ENCODE assay signal across 9 cellular contexts in the genomic region with DNA sequence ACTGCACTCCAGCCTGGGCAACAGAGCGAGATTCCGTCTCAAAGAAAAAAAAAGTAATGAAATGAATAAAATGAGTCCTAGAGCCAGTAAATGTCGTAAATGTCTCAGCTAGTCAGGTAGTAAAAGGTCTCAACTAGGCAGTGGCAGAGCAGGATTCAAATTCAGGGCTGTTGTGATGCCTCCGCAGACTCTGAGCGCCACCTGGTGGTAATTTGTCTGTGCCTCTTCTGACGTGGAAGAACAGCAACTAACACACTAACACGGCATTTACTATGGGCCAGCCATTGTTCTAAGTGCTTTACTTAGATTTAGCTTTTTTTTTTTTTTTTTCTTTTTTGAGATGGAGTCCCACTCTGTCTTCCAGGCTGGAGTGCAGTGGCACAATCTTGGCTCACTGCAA. TPM values are rescaled to one million over a fixed set of nuclear protein-coding genes. Genes with fewer than 3 reads are reported as not detected.
DNase-seq lines count a peak whose midpoint lies in the region; ATAC-seq and TF ChIP-seq lines count a peak whose summit lies in the region.
"Had no signal": no experiment of that assay in that cellular context is flagged by ENCODE, and none has a peak within 500 bp of the region (broad histone marks: within the 10 kb centered on the region; RNA-seq: fewer than 3 reads in every experiment).

No MANE protein-coding gene starts in this region.

- peak; percentile 79 to 94 (median 87) for DNase-seq in CD8-positive, alpha-beta T cell
- DNase-seq in HT1080 (ENCODE audit: low read depth), result peak; percentile 73
- peak; percentile 51 for DNase-seq in Panc1 (ENCODE audit: low read depth, low spot score)
- DNase-seq in activated T-cell treated with anti-CD3 and anti-CD28 coated beads for 48 hours (ENCODE audit: low read depth), result peak; percentile 74
- peak; percentile 60 to 83 for DNase-seq in fibroblast of lung (ENCODE audit: low read depth in 2 of 2)
- peak; percentile 77 to 83 for DNase-seq in stimulated activated naive CD8-positive, alpha-beta T cell treated with anti-CD3 and anti-CD28 coated beads, Interleukin-15, amount 100 ng/mL, for 72 hours

- peak; percentile 31 for TF ChIP-seq RAD21 in neural cell (conservative IDR thresholded peaks at IDR 0.05)

- TF ChIP-seq EP300 in neural cell (conservative IDR thresholded peaks at IDR 0.05; ENCODE audit: poor library complexity, severe bottlenecking), result no peak

- no peaks in the 10 kb centered on the region for H3K9me2 ChIP-seq in neural cell (ENCODE audit: insufficient read depth, low read length)

- H4K20me1 ChIP-seq in fibroblast of lung (ENCODE audit: control insufficient read depth, extremely low read depth, insufficient read depth, low read length) (no peaks in the 10 kb centered on the region), neural cell (ENCODE audit: insufficient read depth) (no peaks in the 10 kb centered on the region)

- H3K4me2 ChIP-seq in fibroblast of lung (ENCODE audit: extremely low read depth, insufficient read depth, low read length) (no peak overlapping the region), neural cell (ENCODE audit: low read length) (no peak overlapping the region)

- H3K27me3 ChIP-seq in CD8-positive, alpha-beta T cell (ENCODE audit: insufficient read depth, low read length), result no peaks in the 10 kb centered on the region
- H3K27me3 ChIP-seq in Panc1 (ENCODE audit: control insufficient read depth, insufficient read depth, low read length), result no peaks in the 10 kb centered on the region
- H3K27me3 ChIP-seq in fibroblast of lung (ENCODE audit: control insufficient read depth, insufficient read depth, low read length), result no peaks in the 10 kb centered on the region
- no peaks in the 10 kb centered on the region for H3K27me3 ChIP-seq in neural cell (ENCODE audit: insufficient read depth, low read depth, low read length)

- H3K9ac ChIP-seq in fibroblast of lung (ENCODE audit: insufficient read depth, low read length) (no peak overlapping the region), neural cell (ENCODE audit: low read length) (no peak overlapping the region)

- no peaks in the 10 kb centered on the region for H3K36me3 Mint-ChIP-seq in CD8-positive, alpha-beta T cell
- H3K36me3 Mint-ChIP-seq: IgD-negative memory B cell had no signal

- no peak overlapping the region for H3K4me3 Mint-ChIP-seq in CD8-positive, alpha-beta T cell
- H3K4me3 Mint-ChIP-seq in stimulated activated naive CD8-positive, alpha-beta T cell treated with anti-CD3 and anti-CD28 coated beads, Interleukin-15, amount 100 ng/mL, for 72 hours, result no peak overlapping the region
- H3K4me3 Mint-ChIP-seq: IgD-negative memory B cell had no signal

- in situ Hi-C loops in Panc1 (cut with HindIII; ENCODE audit: low pct_unique_long_range_greater_than_20kb, low sequenced_read_pairs), result no loop called here

- no peak overlapping the region for H3K27ac Mint-ChIP-seq in CD8-positive, alpha-beta T cell
- H3K27ac Mint-ChIP-seq in stimulated activated naive CD8-positive, alpha-beta T cell treated with anti-CD3 and anti-CD28 coated beads, Interleukin-15, amount 100 ng/mL, for 72 hours, result no peak overlapping the region
- H3K27ac Mint-ChIP-seq: IgD-negative memory B cell had no signal

- BruUV-seq in Panc1 (replicated peaks; lab: Mats Ljungman, UMichigan), result no TSS peak

- peaks cover 2% of the 10 kb centered on the region for H3K4me1 Mint-ChIP-seq in CD8-positive, alpha-beta T cell (ENCODE audit: low read depth)
- no peaks in the 10 kb centered on the region for H3K4me1 Mint-ChIP-seq in stimulated activated naive CD8-positive, alpha-beta T cell treated with anti-CD3 and anti-CD28 coated beads, Interleukin-15, amount 100 ng/mL, for 72 hours

- H2AFZ ChIP-seq in fibroblast of lung (ENCODE audit: low read length) (no peak overlapping the region), neural cell (ENCODE audit: low read depth, low read length) (no peak overlapping the region)

- peak; percentile 81 for TF ChIP-seq CTCF in CD8-positive, alpha-beta T cell (IDR thresholded peaks at IDR 0.05)
- peak; percentile 88 for TF ChIP-seq CTCF in Panc1 (IDR thresholded peaks at IDR 0.05)
- TF ChIP-seq CTCF in fibroblast of lung (conservative IDR thresholded peaks at IDR 0.05 in 1 of 2, IDR thresholded peaks at IDR 0.05 in 1 of 2; ENCODE audit: low read depth in 1 of 2, low read length in 2 of 2), result peak; percentile 75 to 87
- peak; percentile 40 for TF ChIP-seq CTCF in neural cell (IDR thresholded peaks at IDR 0.05; ENCODE audit: poor library complexity, severe bottlenecking)

- POLR2A ChIA-PET in CD8-positive, alpha-beta T cell (lab: Charles Lee), result interaction anchor here (0.5 kb wide), 1 partner anchor 24 kb away, joined by 5 read pairs; no protein-coding TSS in a partner anchor
- POLR2A ChIA-PET in Panc1 (lab: Charles Lee), result no interaction called here

- peaks cover 10% of the 10 kb centered on the region for H3K27me3 Mint-ChIP-seq in CD8-positive, alpha-beta T cell (ENCODE audit: low read depth)
- H3K27me3 Mint-ChIP-seq in stimulated activated naive CD8-positive, alpha-beta T cell treated with anti-CD3 and anti-CD28 coated beads, Interleukin-15, amount 100 ng/mL, for 72 hours, result peaks cover 7% of the 10 kb centered on the region

- intact Hi-C loops in CD8-positive, alpha-beta T cell (cut with DNase I, micrococcal nuclease), result loop anchor here (1.0 to 10.0 kb wide), 6 partner anchors 18 to 482 kb away; no protein-coding TSS in a partner anchor
- intact Hi-C loops in Panc1 (cut with micrococcal nuclease; ENCODE audit: unreplicated experiment), result loop anchor here (10.0 kb wide), 1 partner anchor 160 kb away; no protein-coding TSS in a partner anchor

- peak; percentile 95 for ATAC-seq in CD8-positive, alpha-beta T cell
- ATAC-seq in Panc1, result peak; percentile 83; the same call in 1 of the 2 replicates
- peak; percentile 91 for ATAC-seq in stimulated activated naive CD8-positive, alpha-beta T cell treated with anti-CD3 and anti-CD28 coated beads, Interleukin-15, amount 100 ng/mL, for 72 hours
- ATAC-seq in GM19395 (IDR thresholded peaks at IDR 0.05; ENCODE audit: unreplicated experiment), result no peak

- no peaks in the 10 kb centered on the region for H3K9me3 ChIP-seq in CD8-positive, alpha-beta T cell (ENCODE audit: low read length)
- H3K9me3 ChIP-seq in Panc1 (ENCODE audit: control insufficient read depth, insufficient read depth, low read depth, low read length) (no peaks in the 10 kb centered on the region), fibroblast of lung (ENCODE audit: control insufficient read depth, insufficient read depth, low read depth, low read length) (no peaks in the 10 kb centered on the region), neural cell (ENCODE audit: low read length) (no peaks in the 10 kb centered on the region)

- H3F3A ChIP-seq in neural cell (ENCODE audit: insufficient read depth, low read length, poor library complexity, severe bottlenecking), result no peaks in the 10 kb centered on the region

- CTCF ChIA-PET in CD8-positive, alpha-beta T cell (lab: Charles Lee), result interaction anchor here (0.6 to 3.7 kb wide), 33 partner anchors 10 to 1058 kb away, joined by 3 to 46 read pairs (median 4); partner anchors contain the start of genes CYP2F1 and RAB4B
- CTCF ChIA-PET in Panc1 (lab: Charles Lee), result interaction anchor here (0.6 to 0.7 kb wide), 5 partner anchors 108 to 324 kb away, joined by 3 to 6 read pairs (median 4); no protein-coding TSS in a partner anchor

- H3K4me1 ChIP-seq in CD8-positive, alpha-beta T cell (ENCODE audit: insufficient read depth, low read length), result no peaks in the 10 kb centered on the region
- H3K4me1 ChIP-seq in Panc1 (ENCODE audit: control insufficient read depth, insufficient read depth, low read length) (no peaks in the 10 kb centered on the region), fibroblast of lung (ENCODE audit: control insufficient read depth, extremely low read depth, insufficient read depth, low read length) (no peaks in the 10 kb centered on the region)

- no peak overlapping the region for H3K4me3 ChIP-seq in CD8-positive, alpha-beta T cell (ENCODE audit: low read depth, low read length)
- no peak overlapping the region for H3K4me3 ChIP-seq in Panc1 (ENCODE audit: low read depth in 2 of 2, low read length in 2 of 2)
- H3K4me3 ChIP-seq in fibroblast of lung (replicated peaks in 1 of 4; ENCODE audit: control extremely low read depth in 1 of 4, insufficient read depth in 1 of 4, low read depth in 3 of 4, low read length in 4 of 4), result no peak overlapping the region
- H3K4me3 ChIP-seq in neural cell (ENCODE audit: low read length), result no peak overlapping the region

- H3K9me3 Mint-ChIP-seq in CD8-positive, alpha-beta T cell, result no peaks in the 10 kb centered on the region
- no peaks in the 10 kb centered on the region for H3K9me3 Mint-ChIP-seq in stimulated activated naive CD8-positive, alpha-beta T cell treated with anti-CD3 and anti-CD28 coated beads, Interleukin-15, amount 100 ng/mL, for 72 hours
- H3K9me3 Mint-ChIP-seq: IgD-negative memory B cell had no signal

- no peak overlapping the region for H3K27ac ChIP-seq in CD8-positive, alpha-beta T cell (ENCODE audit: low read depth, low read length)
- H3K27ac ChIP-seq in Panc1 (ENCODE audit: low read length), result no peak overlapping the region
- H3K27ac ChIP-seq in fibroblast of lung (ENCODE audit: insufficient read depth, low read length), result no peak overlapping the region
- no peak overlapping the region for H3K27ac ChIP-seq in neural cell (ENCODE audit: low read length)

- H3K79me2 ChIP-seq in fibroblast of lung (ENCODE audit: control insufficient read depth, insufficient read depth, low read length) (no peaks in the 10 kb centered on the region), neural cell (replicated peaks; ENCODE audit: insufficient read depth, low read length) (no peaks in the 10 kb centered on the region)

- no peaks in the 10 kb centered on the region for H3K36me3 ChIP-seq in CD8-positive, alpha-beta T cell (ENCODE audit: insufficient read depth, low read length)
- H3K36me3 ChIP-seq in Panc1 (ENCODE audit: control insufficient read depth, insufficient read depth, low read length) (no peaks in the 10 kb centered on the region), fibroblast of lung (ENCODE audit: control insufficient read depth, insufficient read depth, low read length) (no peaks in the 10 kb centered on the region), neural cell (ENCODE audit: insufficient read depth, low read length) (no peaks in the 10 kb centered on the region)

RNA-seq across cellular contexts. Expression of gene CYP2F1, which starts 30.2 kb away (rescaled TPM):
- total RNA-seq in CD8-positive, alpha-beta T cell, result 1 to 10 TPM; 1.4 to 1.8 TPM
- not detected in 2 replicates for total RNA-seq in HT1080 (2014; rRNA removed; shearing (Covaris generic))
- polyA plus RNA-seq in HT1080 (2015; cell fraction: cytosol; rRNA removed), result not detected in 2 replicates
- not detected in 2 replicates for polyA plus RNA-seq in HT1080 (2015; cell fraction: nucleus; rRNA removed)
- total RNA-seq in Panc1 (2021; ENCODE audit: unreplicated experiment) (not detected), fibroblast of lung (not detected in 2 replicates)
- polyA plus RNA-seq in Panc1 (2012; ENCODE audit: insufficient read length), result not detected
- polyA plus RNA-seq in fibroblast of lung (not detected in 2 replicates), neural cell (not detected in 2 replicates)
- 0.12 TPM in 1 of 2 replicates, not detected in the other for polyA plus RNA-seq in fibroblast of lung (2012)
- polyA minus RNA-seq in fibroblast of lung (ENCODE audit: low replicate concordance) (not detected in 2 replicates), neural cell (not detected in 2 replicates)
- polyA plus RNA-seq: IgD-negative memory B cell had no signal

RNA-seq across cellular contexts. Expression of gene CYP2S1, which starts 48.6 kb away (rescaled TPM):
- under 1 TPM; 0.39 to 0.41 TPM for total RNA-seq in CD8-positive, alpha-beta T cell
- 1.4 and 1.7 TPM in 2 replicates for total RNA-seq in HT1080 (2014; rRNA removed; shearing (Covaris generic))
- 4.4 and 5.8 TPM in 2 replicates for polyA plus RNA-seq in HT1080 (2015; cell fraction: cytosol; rRNA removed)
- polyA plus RNA-seq in HT1080 (2015; cell fraction: nucleus; rRNA removed), result 4.6 and 7.0 TPM in 2 replicates
- 8.5 TPM for total RNA-seq in Panc1 (2021; ENCODE audit: unreplicated experiment)
- polyA plus RNA-seq in Panc1 (2012; ENCODE audit: insufficient read length), result 10.0 TPM
- 2.1 and 3.5 TPM in 2 replicates for total RNA-seq in fibroblast of lung
- 0.93 and 7.5 TPM in 2 replicates for polyA plus RNA-seq in fibroblast of lung
- polyA plus RNA-seq in fibroblast of lung (2012), result 3.0 and 29.9 TPM in 2 replicates
- 13.9 and 79.2 TPM in 2 replicates for polyA minus RNA-seq in fibroblast of lung (ENCODE audit: low replicate concordance)
- polyA plus RNA-seq in neural cell, result not detected in 2 replicates
- not detected in 2 replicates for polyA minus RNA-seq in neural cell
- polyA plus RNA-seq: IgD-negative memory B cell had no signal

RNA-seq across cellular contexts. Expression of gene CYP2A13, which starts 56.2 kb away (rescaled TPM):
- not detected for total RNA-seq in CD8-positive, alpha-beta T cell
- not detected in 2 replicates for total RNA-seq in HT1080 (2014; rRNA removed; shearing (Covaris generic))
- polyA plus RNA-seq in HT1080 (2015; cell fraction: cytosol; rRNA removed), result not detected in 2 replicates
- polyA plus RNA-seq in HT1080 (2015; cell fraction: nucleus; rRNA removed), result not detected in 2 replicates
- total RNA-seq in Panc1 (2021; ENCODE audit: unreplicated experiment) (not detected), fibroblast of lung (not detected in 2 replicates)
- polyA plus RNA-seq in Panc1 (2012; ENCODE audit: insufficient read length), result not detected
- polyA plus RNA-seq in fibroblast of lung (not detected in 2 replicates), neural cell (not detected in 2 replicates)
- polyA plus RNA-seq in fibroblast of lung (2012), result not detected in 2 replicates
- polyA minus RNA-seq in fibroblast of lung (ENCODE audit: low replicate concordance) (not detected in 2 replicates), neural cell (not detected in 2 replicates)
- polyA plus RNA-seq: IgD-negative memory B cell had no signal
